ENCODE assay signal across 26 cellular contexts in genomic region chr1:85184245-85184644, GRCh38.
"Had no signal": no experiment of that assay in that cellular context is flagged by ENCODE, and none has a peak within 500 bp of the region (broad histone marks: within the 10 kb centered on the region; RNA-seq: fewer than 3 reads in every experiment).

No MANE protein-coding gene starts in this region.

- H3K9me3 ChIP-seq: neutrophil, pancreas, prostate gland, right atrium auricular region, right lobe of liver, sigmoid colon, stomach, thoracic aorta, thyroid gland, tibial nerve, upper lobe of left lung, vagina had no signal

- H3K27me3 ChIP-seq: neutrophil, pancreas, right atrium auricular region, right lobe of liver, sigmoid colon, stomach, thyroid gland, tibial nerve, upper lobe of left lung, vagina had no signal

- H3K27ac ChIP-seq: neutrophil, pancreas, prostate gland, right atrium auricular region, right lobe of liver, stomach, thoracic aorta, thyroid gland, tibial nerve, upper lobe of left lung, vagina had no signal

- H3K4me3 ChIP-seq: pancreas, prostate gland, right atrium auricular region, right lobe of liver, sigmoid colon, stomach, thoracic aorta, thyroid gland, tibial nerve, upper lobe of left lung, vagina had no signal

- ATAC-seq: naive thymus-derived CD8-positive, alpha-beta T cell; natural killer cell treated with Interleukin-12 subunit alpha and Interleukin-12 subunit beta and Interleukin-15 and Interleukin-18, amount 100 ng/mL, for 72 hours; pancreas; right lobe of liver; stimulated activated effector memory CD8-positive, alpha-beta T cell treated with anti-CD3 and anti-CD28 coated beads, Interleukin-12 subunit alpha, Interleukin-12 subunit beta, amount 100 ng/mL, for 72 hours; stimulated activated naive B cell treated with anti-CD40 and anti-IgM and Interleukin-4, amounts not matched to agents 10 μg/mL and 1 μg/mL and 100 μg/mL, for 72 hours had no signal

- H3K4me1 ChIP-seq: pancreas, prostate gland, right lobe of liver, thyroid gland, vagina had no signal

- DNase-seq: naive thymus-derived CD8-positive, alpha-beta T cell; nephron progenitor cell; nucleus accumbens; pancreas; retina; right lobe of liver; sigmoid colon; small intestine; stimulated activated CD4-positive, alpha-beta T cell treated with anti-CD3 and anti-CD28 coated beads, Interleukin-15, amount 100 ng/mL, for 24 hours; stimulated activated CD4-positive, alpha-beta T cell treated with anti-CD3 and anti-CD28 coated beads, Interleukin-2, amount 100 ng/mL, for 24 hours; stimulated activated CD4-positive, alpha-beta T cell treated with anti-CD3 and anti-CD28 coated beads, Interleukin-2, amount 100 ng/mL, for 48 hours; stimulated activated CD4-positive, alpha-beta T cell treated with anti-CD3 and anti-CD28 coated beads, Interleukin-4, amount 100 ng/mL, for 24 hours; stimulated activated naive B cell treated with anti-CD40 and anti-IgM and Interleukin-4, amounts not matched to agents 10 μg/mL and 1 μg/mL and 100 μg/mL, for 72 hours; stimulated activated naive CD4-positive, alpha-beta T cell treated with Interleukin-2 at 50 U/mL for 16 hours; stomach; thyroid gland; trophoblast cell; upper lobe of left lung had no signal

- H3K36me3 ChIP-seq: neutrophil, pancreas, prostate gland, right atrium auricular region, thoracic aorta, tibial nerve, vagina had no signal
